ENCODE assay signal across 13 cellular contexts in genomic region chr5:43156388-43156787, GRCh38.
DNase-seq lines count a peak whose midpoint lies in the region; ATAC-seq and TF ChIP-seq lines count a peak whose summit lies in the region.
"Had no signal": no experiment of that assay in that cellular context is flagged by ENCODE, and none has a peak within 500 bp of the region (broad histone marks: within the 10 kb centered on the region; RNA-seq: fewer than 3 reads in every experiment).

No MANE protein-coding gene starts in this region.

- peak; percentile 64 for ATAC-seq in GM19324 (IDR thresholded peaks at IDR 0.05; ENCODE audit: low FRiP score, unreplicated experiment)
- ATAC-seq in HG02798 (IDR thresholded peaks at IDR 0.05; ENCODE audit: poor library complexity, unreplicated experiment), result peak; percentile 76
- ATAC-seq in GM19395 (IDR thresholded peaks at IDR 0.05; ENCODE audit: unreplicated experiment), result no peak
- ATAC-seq: left lung had no signal

- no peak for TF ChIP-seq CTCF in choroid plexus epithelial cell (conservative IDR thresholded peaks at IDR 0.05; ENCODE audit: low read depth, low read length)

- no peak overlapping the region for H3K4me3 ChIP-seq in choroid plexus epithelial cell (ENCODE audit: low read depth, low read length)
- H3K4me3 ChIP-seq: left lung, neural progenitor cell, transverse colon had no signal

- DNase-seq in choroid plexus epithelial cell (ENCODE audit: low read depth) (peak; percentile 66), putamen (ENCODE audit: low spot score) (peak; percentile 22), DMS53 treated with DMSO at 0.1 percent for 48 hours (lab: John Stamatoyannopoulos, UW; ENCODE audit: unreplicated experiment) (no peak), NCI-H187 (lab: John Stamatoyannopoulos, UW) (no peak)
- DNase-seq: activated CD8-positive, alpha-beta memory T cell treated with anti-CD3 and anti-CD28 coated beads, Interleukin-2, amount 50 U/mL, for 48 hours; CD4-positive, alpha-beta T cell; left lung; NCI-H1436; transverse colon had no signal

Comparison
In these comparisons a context has a peak if more than half of its experiments do, and no peak if none do; other contexts are left out.
1. DNase-seq: peak in choroid plexus epithelial cell (single experiment) and putamen (single experiment); none in DMS53 treated with DMSO at 0.1 percent for 48 hours (single experiment) and NCI-H187 (0 of 2).